In genomic region chr4:149168645-149169044, GRCh38 we compare ENCODE assay signal across 14 cellular contexts.
DNase-seq lines count a peak whose midpoint lies in the region; ATAC-seq and TF ChIP-seq lines count a peak whose summit lies in the region.
"Had no signal": no experiment of that assay in that cellular context is flagged by ENCODE, and none has a peak within 500 bp of the region (broad histone marks: within the 10 kb centered on the region; RNA-seq: fewer than 3 reads in every experiment).

No MANE protein-coding gene starts in this region.

- H4K20me1 ChIP-seq in IMR-90 (ENCODE audit: insufficient read depth, low read length) = no peaks in the 10 kb centered on the region

- peak overlapping the region; percentile 49 for H2BK5ac ChIP-seq in IMR-90 (ENCODE audit: low read depth, low read length, poor library complexity, severe bottlenecking)

- intact Hi-C loops in IMR-90 (cut with micrococcal nuclease) = no loop called here

- H3K14ac ChIP-seq in IMR-90 (replicated peaks; ENCODE audit: low read depth, low read length) = no peak overlapping the region

- H3K9me1 ChIP-seq in IMR-90 (ENCODE audit: insufficient read depth, low read length) = no peaks in the 10 kb centered on the region

- H4K5ac ChIP-seq in IMR-90 (ENCODE audit: low read depth, low read length) = peak overlapping the region; percentile 75; the same call in 1 of the 2 replicates

- no peak for TF ChIP-seq RAD21 in IMR-90 (IDR thresholded peaks at IDR 0.05; ENCODE audit: low read length)

- H3K27me3 Mint-ChIP-seq in stimulated activated naive B cell treated with anti-CD40 and anti-IgM and Interleukin-4, amounts not matched to agents 10 μg/mL and 1 μg/mL and 100 μg/mL, for 72 hours = no peaks in the 10 kb centered on the region

- no peak overlapping the region; the same call in 1 of the 2 replicates for H3K4me2 ChIP-seq in IMR-90 (ENCODE audit: low read depth, low read length)
- H3K4me2 ChIP-seq: GM23338 had no signal

- peaks cover 0 to 1% of the 10 kb centered on the region in 2 donors for H3K9me3 Mint-ChIP-seq in stimulated activated naive B cell treated with anti-CD40 and anti-IgM and Interleukin-4, amounts not matched to agents 10 μg/mL and 1 μg/mL and 100 μg/mL, for 72 hours
- H3K9me3 Mint-ChIP-seq: CD4-positive, alpha-beta memory T cell; GM23338; H9 had no signal

- peak overlapping the region in 1 of 2 experiments; percentile 54; a peak in 1 of 4 replicates for H4K8ac ChIP-seq in IMR-90 (ENCODE audit: low read depth in 2 of 2, low read length in 2 of 2)

- H3K4me3 Mint-ChIP-seq in stimulated activated naive B cell treated with anti-CD40 and anti-IgM and Interleukin-4, amounts not matched to agents 10 μg/mL and 1 μg/mL and 100 μg/mL, for 72 hours = no peak overlapping the region
- H3K4me3 Mint-ChIP-seq: CD4-positive, alpha-beta memory T cell; GM23338; H9 had no signal

- H3K4me1 Mint-ChIP-seq in stimulated activated naive B cell treated with anti-CD40 and anti-IgM and Interleukin-4, amounts not matched to agents 10 μg/mL and 1 μg/mL and 100 μg/mL, for 72 hours = no peaks in the 10 kb centered on the region
- H3K4me1 Mint-ChIP-seq: CD4-positive, alpha-beta memory T cell had no signal

- H3K4ac ChIP-seq in IMR-90 (ENCODE audit: low read depth, low read length) = no peak overlapping the region; the same call in 1 of the 2 replicates

- TF ChIP-seq CTCF in IMR-90 (conservative IDR thresholded peaks at IDR 0.05; ENCODE audit: low read depth, low read length) = no peak
- TF ChIP-seq CTCF in choroid plexus epithelial cell (conservative IDR thresholded peaks at IDR 0.05; ENCODE audit: low read depth, low read length) = no peak

- ATAC-seq in IMR-90 (ENCODE audit: low read depth) (0 out of 2 replicates have a peak, but pooled peaks have one; percentile 4), GM18861 (IDR thresholded peaks at IDR 0.05; ENCODE audit: unreplicated experiment) (no peak)
- no peak for ATAC-seq in stimulated activated naive B cell treated with anti-CD40 and anti-IgM and Interleukin-4, amounts not matched to agents 10 μg/mL and 1 μg/mL and 100 μg/mL, for 72 hours (replicated peaks)
- ATAC-seq: GM23338, HCT116 had no signal

- H2BK120ac ChIP-seq in IMR-90 (ENCODE audit: low read depth, low read length) = peak overlapping the region; percentile 67; the same call in 1 of the 2 replicates

- no peak overlapping the region for H3K56ac ChIP-seq in IMR-90 (ENCODE audit: extremely low read depth, insufficient read depth, low read length)

- no peaks in the 10 kb centered on the region for H3K36me3 Mint-ChIP-seq in stimulated activated naive B cell treated with anti-CD40 and anti-IgM and Interleukin-4, amounts not matched to agents 10 μg/mL and 1 μg/mL and 100 μg/mL, for 72 hours
- H3K36me3 Mint-ChIP-seq: CD4-positive, alpha-beta memory T cell had no signal

- peaks cover 7% of the 10 kb centered on the region; the same call in 1 of the 2 replicates for H3K4me1 ChIP-seq in IMR-90 (ENCODE audit: control insufficient read depth, insufficient read depth, low read length)

- no peak overlapping the region for H3K9ac ChIP-seq in IMR-90 (ENCODE audit: low read depth, low read length)

- H2AK5ac ChIP-seq in IMR-90 (ENCODE audit: low read depth, low read length) = no peak overlapping the region

- H3K27ac ChIP-seq in IMR-90 (ENCODE audit: insufficient read depth, low read length) = no peak overlapping the region

- H3K36me3 ChIP-seq in IMR-90 (ENCODE audit: control insufficient read depth, insufficient read depth, low read length) = no peaks in the 10 kb centered on the region

- H4K91ac ChIP-seq in IMR-90 (ENCODE audit: insufficient read depth, low read depth, low read length) = no peak overlapping the region

- no peaks in the 10 kb centered on the region for H3K79me1 ChIP-seq in IMR-90 (ENCODE audit: low read depth in 1 of 2, low read length in 2 of 2)

- no peaks in the 10 kb centered on the region for H3K9me3 ChIP-seq in IMR-90 (ENCODE audit: control insufficient read depth, insufficient read depth, low read length)
- H3K9me3 ChIP-seq: Caco-2 had no signal

- POLR2A ChIA-PET in IMR-90 (lab: Charles Lee; ENCODE audit: unreplicated experiment) = interaction anchor here (0.6 kb wide), 1 partner anchor 1296 kb away, joined by 3 read pairs; no protein-coding TSS in a partner anchor

- no TSS peak for BruUV-seq in IMR-90 (replicated peaks; lab: Mats Ljungman, UMichigan)

- CTCF ChIA-PET in IMR-90 (lab: Yijun Ruan, JAX) = no interaction called here

- H3K23ac ChIP-seq in IMR-90 (ENCODE audit: low read depth, low read length) = no peak overlapping the region

- dilution Hi-C loops in IMR-90 (cut with HindIII; ENCODE audit: low sequenced_read_pairs, unreplicated experiment) = no loop called here

- in situ Hi-C loops in IMR-90 (cut with MboI; ENCODE audit: low sequenced_read_pairs) = no loop called here

- DNase-seq in IMR-90 (peak; percentile 44), NCI-H226 (peak; percentile 9), choroid plexus epithelial cell (ENCODE audit: low read depth) (peak; percentile 60), non-pigmented ciliary epithelial cell (ENCODE audit: low read depth) (peak; percentile 23)
- no peak for DNase-seq in stimulated activated naive B cell treated with anti-CD40 and anti-IgM and Interleukin-4, amounts not matched to agents 10 μg/mL and 1 μg/mL and 100 μg/mL, for 72 hours
- DNase-seq: C1 segment of cervical spinal cord; Caco-2; CD4-positive, alpha-beta memory T cell; DMS153; DND-41; H9 had no signal

- H3K18ac ChIP-seq in IMR-90 (ENCODE audit: low read depth, low read length) = peak overlapping the region; percentile 65; the same call in 1 of the 2 replicates

- no peak overlapping the region for H3K27ac Mint-ChIP-seq in stimulated activated naive B cell treated with anti-CD40 and anti-IgM and Interleukin-4, amounts not matched to agents 10 μg/mL and 1 μg/mL and 100 μg/mL, for 72 hours
- H3K27ac Mint-ChIP-seq: CD4-positive, alpha-beta memory T cell; GM23338; H9 had no signal

- H2BK20ac ChIP-seq in IMR-90 (ENCODE audit: low read depth, low read length) = peak overlapping the region; percentile 71; the same call in 1 of the 2 replicates

- no peak for TF ChIP-seq POLR2A in IMR-90 (IDR thresholded peaks at IDR 0.05; ENCODE audit: low read depth, low read length)

- H3K4me3 ChIP-seq in IMR-90 (ENCODE audit: insufficient read depth, low read depth, low read length) = no peak overlapping the region
- no peak overlapping the region for H3K4me3 ChIP-seq in choroid plexus epithelial cell (ENCODE audit: low read depth, low read length)
- H3K4me3 ChIP-seq: GM23338 had no signal

- no CpG with 5 or more reads among the region's 2 CpGs for WGBS in IMR-90 (ENCODE audit: extremely low coverage in 2 of 2, insufficient read length in 1 of 2), 2 experiments

- no peaks in the 10 kb centered on the region for H3K27me3 ChIP-seq in IMR-90 (ENCODE audit: control insufficient read depth, insufficient read depth, low read length)

- no peak overlapping the region; the same call in 2 of the 3 replicates for H2BK15ac ChIP-seq in IMR-90 (ENCODE audit: low read depth, low read length)

- no peak overlapping the region for H2AK9ac ChIP-seq in IMR-90 (replicated peaks; ENCODE audit: low read depth, low read length, poor library complexity)

- no peak overlapping the region for H2AFZ ChIP-seq in IMR-90 (replicated peaks; ENCODE audit: low read length, poor library complexity)
- H2AFZ ChIP-seq: GM23338 had no signal

TF ChIP-seq in IMR-90, 13 proteins besides CTCF, POLR2A, EP300 and RAD21:
- TF ChIP-seq CEBPB (IDR thresholded peaks at IDR 0.05; ENCODE audit: low read depth, low read length) (peak; percentile 72; the same call in 1 of the 2 replicates), RFX5 (IDR thresholded peaks at IDR 0.05; ENCODE audit: low read depth, low read length) (no peak)
